16 cellular contexts compared by ENCODE assay signal in genomic region chr22:38874529-38875222, GRCh38. TPM values are rescaled to one million over a fixed set of nuclear protein-coding genes. Genes with fewer than 3 reads are reported as not detected.
DNase-seq lines count a peak whose midpoint lies in the region; ATAC-seq, FAIRE-seq and TF ChIP-seq lines count a peak whose summit lies in the region.
"Had no signal": no experiment of that assay in that cellular context is flagged by ENCODE, and none has a peak within 500 bp of the region (broad histone marks: within the 10 kb centered on the region; RNA-seq: fewer than 3 reads in every experiment).

No MANE protein-coding gene starts in this region.

- H3K4me2 ChIP-seq in neuronal stem cell (ENCODE audit: insufficient read depth, low read length, poor library complexity, severe bottlenecking), result no peak overlapping the region

- no peak overlapping the region for H3K9ac ChIP-seq in neuronal stem cell (ENCODE audit: low read depth, low read length, poor library complexity)

- no peak overlapping the region for H2AK5ac ChIP-seq in neuronal stem cell (ENCODE audit: low read depth, low read length)

- no CpG with 5 or more reads among the region's 13 CpGs for whole genome bisulfite sequencing in neuronal stem cell (ENCODE audit: extremely low coverage in 2 of 2, insufficient read length in 2 of 2, insufficient replicate concordance in 1 of 2), 2 donors
- 91 to 94% methylated on average over 8 of the region's 13 CpGs for WGBS in gastroesophageal sphincter (ENCODE audit: low coverage in 1 of 2), 2 donors

- peaks cover 4% of the 10 kb centered on the region for H3K9me3 Mint-ChIP-seq in activated CD4-positive, alpha-beta T cell treated with anti-CD3 and anti-CD28 coated beads, Interleukin-2, amount 10 ng/mL, durations not matched to agents 24 days and 14 days
- H3K9me3 Mint-ChIP-seq in IgD-negative memory B cell (no peaks in the 10 kb centered on the region), brain (peaks cover 0 to 8% (median 0%) of the 10 kb centered on the region in 5 experiments)
- H3K9me3 Mint-ChIP-seq: H9 had no signal

- H2BK12ac ChIP-seq in neuronal stem cell (ENCODE audit: low read length), result no peak overlapping the region

- peak overlapping the region; percentile 95 for H3K4me3 Mint-ChIP-seq in activated CD4-positive, alpha-beta T cell treated with anti-CD3 and anti-CD28 coated beads, Interleukin-2, amount 10 ng/mL, durations not matched to agents 24 days and 14 days
- H3K4me3 Mint-ChIP-seq in IgD-negative memory B cell (peak overlapping the region in 3 of 4 donors; percentile 39 to 85 (median 72)), brain (peak overlapping the region in 4 of 5 experiments; percentile 91 to 98 (median 96))

- H3K9me3 ChIP-seq in neuronal stem cell (replicated peaks in 1 of 2; ENCODE audit: control insufficient read depth in 2 of 2, insufficient read depth in 1 of 2, low read depth in 1 of 2, low read length in 2 of 2), result no peaks in the 10 kb centered on the region
- no peaks in the 10 kb centered on the region for H3K9me3 ChIP-seq in gastroesophageal sphincter
- H3K9me3 ChIP-seq: gastrocnemius medialis, MG63, tibial nerve had no signal

- TF ChIP-seq POLR2A in H54 (IDR thresholded peaks at IDR 0.05; ENCODE audit: low read depth, low read length), result no peak
- no peak for TF ChIP-seq POLR2A in gastroesophageal sphincter (IDR thresholded peaks at IDR 0.05)

- no peak overlapping the region for H2BK5ac ChIP-seq in neuronal stem cell (ENCODE audit: low read length)

- intact Hi-C loops in activated CD4-positive, alpha-beta T cell treated with anti-CD3 and anti-CD28 coated beads, Interleukin-2, amount 10 ng/mL, durations not matched to agents 24 days and 14 days (cut with micrococcal nuclease), result loop anchor here (1.0 kb wide), 2 partner anchors 67 to 111 kb away; no protein-coding TSS in a partner anchor

- no peak overlapping the region for H3K14ac ChIP-seq in neuronal stem cell (ENCODE audit: low read length)

- H2BK120ac ChIP-seq in neuronal stem cell (ENCODE audit: low read depth, low read length), result no peak overlapping the region

- H2AFZ ChIP-seq in neuronal stem cell (ENCODE audit: low read length), result no peak overlapping the region

- no peak for FAIRE-seq in H54 (lab: Jason Lieb, UNC)
- FAIRE-seq: A204.1, colon, endothelial cell of umbilical vein had no signal

- H4K8ac ChIP-seq in neuronal stem cell (ENCODE audit: low read depth, low read length), result no peak overlapping the region

- H3K4ac ChIP-seq in neuronal stem cell (ENCODE audit: low read length), result no peak overlapping the region

- no peaks in the 10 kb centered on the region for H3K79me1 ChIP-seq in neuronal stem cell (ENCODE audit: low read depth, low read length)

- peaks cover 9 to 15% of the 10 kb centered on the region in 2 donors for H3K4me1 ChIP-seq in neuronal stem cell (ENCODE audit: control insufficient read depth in 2 of 2, insufficient read depth in 1 of 2, low read depth in 1 of 2, low read length in 2 of 2)
- H3K4me1 ChIP-seq in gastroesophageal sphincter, result peaks cover 0 to 31% (median 5%) of the 10 kb centered on the region in 3 donors

- TF ChIP-seq CTCF in brain (conservative IDR thresholded peaks at IDR 0.05) (no peak), gastroesophageal sphincter (IDR thresholded peaks at IDR 0.05) (no peak)

- H4K91ac ChIP-seq in neuronal stem cell (ENCODE audit: low read depth, low read length, poor library complexity), result no peak overlapping the region

- H3K4me3 ChIP-seq in neuronal stem cell (ENCODE audit: low read length in 2 of 2) (no peak overlapping the region), gastroesophageal sphincter (no peak overlapping the region)
- H3K4me3 ChIP-seq: gastrocnemius medialis, MG63, tibial nerve had no signal

- H3K18ac ChIP-seq in neuronal stem cell (ENCODE audit: low read length), result no peak overlapping the region

- H3K36me3 Mint-ChIP-seq in activated CD4-positive, alpha-beta T cell treated with anti-CD3 and anti-CD28 coated beads, Interleukin-2, amount 10 ng/mL, durations not matched to agents 24 days and 14 days (ENCODE audit: low read depth), result peaks cover 18% of the 10 kb centered on the region
- H3K36me3 Mint-ChIP-seq in IgD-negative memory B cell (no peaks in the 10 kb centered on the region), brain (peaks cover 5% of the 10 kb centered on the region)

- H3K27me3 ChIP-seq in neuronal stem cell (ENCODE audit: control insufficient read depth in 3 of 3, insufficient read depth in 3 of 3, low read depth in 1 of 3, low read length in 3 of 3) (peaks cover 0 to 32% (median 0%) of the 10 kb centered on the region in 3 experiments), gastroesophageal sphincter (no peaks in the 10 kb centered on the region)
- H3K27me3 ChIP-seq: gastrocnemius medialis, tibial nerve had no signal

- H3K36me3 ChIP-seq in neuronal stem cell (replicated peaks in 1 of 2; ENCODE audit: control insufficient read depth in 2 of 2, insufficient read depth in 2 of 2, low read length in 2 of 2) (peaks cover 3 to 5% of the 10 kb centered on the region in 2 donors), gastroesophageal sphincter (peaks cover 0 to 4% of the 10 kb centered on the region in 2 donors)
- H3K36me3 ChIP-seq: gastrocnemius medialis, tibial nerve had no signal

- ATAC-seq in gastroesophageal sphincter, result no peak
- ATAC-seq: gastrocnemius medialis had no signal

- H3K4me1 Mint-ChIP-seq in activated CD4-positive, alpha-beta T cell treated with anti-CD3 and anti-CD28 coated beads, Interleukin-2, amount 10 ng/mL, durations not matched to agents 24 days and 14 days, result peaks cover 41% of the 10 kb centered on the region
- peaks cover 16 to 19% (median 17%) of the 10 kb centered on the region in 3 donors for H3K4me1 Mint-ChIP-seq in IgD-negative memory B cell
- H3K4me1 Mint-ChIP-seq in brain, result peaks cover 38% of the 10 kb centered on the region

- TF ChIP-seq EP300 in gastroesophageal sphincter (IDR thresholded peaks at IDR 0.05), result no peak

- H3K23ac ChIP-seq in neuronal stem cell (ENCODE audit: low read depth, low read length, poor library complexity), result no peak overlapping the region

- peaks cover 17% of the 10 kb centered on the region for H3K27me3 Mint-ChIP-seq in activated CD4-positive, alpha-beta T cell treated with anti-CD3 and anti-CD28 coated beads, Interleukin-2, amount 10 ng/mL, durations not matched to agents 24 days and 14 days
- H3K27me3 Mint-ChIP-seq in IgD-negative memory B cell (peaks cover 5% of the 10 kb centered on the region), brain (peaks cover 37% of the 10 kb centered on the region)

- no peak overlapping the region for H3K27ac ChIP-seq in neuronal stem cell (replicated peaks; ENCODE audit: low read length)
- H3K27ac ChIP-seq in gastroesophageal sphincter, result peak overlapping the region in 1 of 4 donors; percentile 95
- H3K27ac ChIP-seq: tibial nerve had no signal

- H2BK15ac ChIP-seq in neuronal stem cell (ENCODE audit: low read length), result peak overlapping the region; percentile 3

- peak overlapping the region; percentile 87 for H3K27ac Mint-ChIP-seq in activated CD4-positive, alpha-beta T cell treated with anti-CD3 and anti-CD28 coated beads, Interleukin-2, amount 10 ng/mL, durations not matched to agents 24 days and 14 days
- H3K27ac Mint-ChIP-seq in IgD-negative memory B cell (peak overlapping the region in 1 of 3 donors; percentile 13), brain (peak overlapping the region in 4 of 5 experiments; percentile 2 to 100 (median 7))
- H3K27ac Mint-ChIP-seq: H9 had no signal

- peak; percentile 60 for DNase-seq in activated CD4-positive, alpha-beta T cell treated with anti-CD3 and anti-CD28 coated beads, Interleukin-2, amount 10 ng/mL, durations not matched to agents 24 days and 14 days
- DNase-seq in activated CD4-positive, alpha-beta T cell treated with anti-CD3 and anti-CD28 coated beads for 4 hours, result no peak
- DNase-seq in neuronal stem cell (ENCODE audit: low spot score), result no peak
- no peak for DNase-seq in HK-2 (ENCODE audit: unreplicated experiment)
- no peak for DNase-seq in H54 (ENCODE audit: insufficient read length, low spot score)
- DNase-seq: EL, gastrocnemius medialis, H9, MG63 had no signal

RNA-seq across cellular contexts. Expression of gene CBX6, which starts 2.7 kb away (rescaled TPM):
- total RNA-seq in activated CD4-positive, alpha-beta T cell treated with anti-CD3 and anti-CD28 coated beads, Interleukin-2, amount 10 ng/mL, durations not matched to agents 24 days and 14 days, result 178 and 180 TPM in 2 replicates
- polyA plus RNA-seq in IgD-negative memory B cell (7.1 TPM), brain (ENCODE audit: insufficient read depth, low read depth, low replicate concordance) (64.4 TPM)
- 12.0 TPM for polyA plus RNA-seq in neuronal stem cell (2013, experiment 1 of 2)
- polyA plus RNA-seq in neuronal stem cell (2013, experiment 2 of 2), result 12.4 TPM
- 100 to 1,000 TPM in 2 of 4 donors, 10 to 100 TPM in 2; 77.3 to 187 (median 105) TPM for total RNA-seq in gastroesophageal sphincter

RNA-seq across cellular contexts. Expression of gene NPTXR, which starts 30.8 kb away (rescaled TPM):
- total RNA-seq in activated CD4-positive, alpha-beta T cell treated with anti-CD3 and anti-CD28 coated beads, Interleukin-2, amount 10 ng/mL, durations not matched to agents 24 days and 14 days, result 0.98 and 1.0 TPM in 2 replicates
- polyA plus RNA-seq in IgD-negative memory B cell (0.04 TPM), brain (ENCODE audit: insufficient read depth, low read depth, low replicate concordance) (120 TPM)
- polyA plus RNA-seq in neuronal stem cell (2013, experiment 1 of 2), result 3.7 TPM
- polyA plus RNA-seq in neuronal stem cell (2013, experiment 2 of 2), result 3.7 TPM
- total RNA-seq in gastroesophageal sphincter, result 10 to 100 TPM in 3 of 4 donors, 1 to 10 TPM in 1; 7.9 to 21.7 (median 12.5) TPM
